In the genomic region with DNA sequence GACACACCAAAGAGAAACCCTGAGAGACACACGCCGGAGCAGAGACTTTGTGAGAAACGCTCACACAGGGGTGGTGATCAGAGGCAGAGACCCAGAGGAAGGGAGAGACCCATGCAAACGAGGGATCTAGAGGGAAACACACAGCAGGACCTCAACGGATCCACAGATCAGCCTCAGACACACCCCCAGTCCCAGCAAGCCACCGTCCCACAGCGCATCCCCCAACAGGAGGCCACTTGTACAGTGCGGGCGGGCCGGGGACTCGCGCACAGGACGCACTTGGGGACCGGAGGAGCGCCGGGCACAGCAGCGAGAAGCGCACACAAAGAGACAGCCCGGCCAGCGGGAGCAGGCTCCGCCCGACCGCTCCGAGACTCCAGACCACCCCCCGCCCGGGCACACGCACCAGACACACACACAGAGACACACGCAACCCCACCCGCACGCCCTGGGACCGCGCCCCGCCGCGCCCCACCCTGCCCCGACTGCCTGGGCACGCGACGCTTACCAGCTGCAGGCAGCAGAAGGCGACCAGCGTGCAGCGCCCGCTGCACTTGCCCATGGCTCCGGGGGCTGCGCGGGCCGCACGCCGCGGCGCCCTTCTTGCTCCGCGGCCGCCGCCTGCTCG, we compare ENCODE assay signal across 8 cellular contexts. TPM values are rescaled to one million over a fixed set of nuclear protein-coding genes. Genes with fewer than 3 reads are reported as not detected.
DNase-seq lines count a peak whose midpoint lies in the region; ATAC-seq and TF ChIP-seq lines count a peak whose summit lies in the region.

No MANE protein-coding gene starts in this region.

- ATAC-seq in HG02938 (IDR thresholded peaks at IDR 0.05; ENCODE audit: unreplicated experiment): no peak

- peaks cover 25% of the 10 kb centered on the region for H3K27me3 ChIP-seq in OCI-LY3 (ENCODE audit: low read depth, low read length)

- peak overlapping the region; percentile 46; the same call in 1 of the 2 replicates for H3K4me3 ChIP-seq in OCI-LY3 (ENCODE audit: low read length)

- no peaks in the 10 kb centered on the region for H3K9me3 ChIP-seq in OCI-LY3 (ENCODE audit: insufficient read depth, low read length)

- no peak for TF ChIP-seq CTCF in OCI-LY3 (IDR thresholded peaks at IDR 0.05; ENCODE audit: low read depth, low read length)

- no peaks in the 10 kb centered on the region for H3K79me2 ChIP-seq in OCI-LY3 (ENCODE audit: low read length)

- H3K4me2 ChIP-seq in OCI-LY3 (ENCODE audit: low read length): peak overlapping the region; percentile 14; the same call in 1 of the 2 replicates

- no peaks in the 10 kb centered on the region for H3K4me1 ChIP-seq in OCI-LY3 (ENCODE audit: low read length)

- no peaks in the 10 kb centered on the region for H3K36me3 ChIP-seq in OCI-LY3 (replicated peaks; ENCODE audit: low read depth, low read length)

- no peak for TF ChIP-seq POLR2A in erythroblast (IDR thresholded peaks at IDR 0.05; ENCODE audit: low read length)

- DNase-seq in NCI-H1694 treated with DMSO at 0.1 percent for 48 hours (lab: John Stamatoyannopoulos, UW) (peak; percentile 5), NCI-H1694 (lab: John Stamatoyannopoulos, UW) (no peak), erythroblast (lab: John Stamatoyannopoulos, UW) (peak; percentile 13 to 19), occipital lobe (lab: John Stamatoyannopoulos, UW) (peak; percentile 26), glomerular visceral epithelial cell (ENCODE audit: extremely low spot score) (no peak), H4 (ENCODE audit: low spot score) (no peak)

- no peak overlapping the region for H3K27ac ChIP-seq in OCI-LY3 (ENCODE audit: low read length)

- no peak overlapping the region for H2AFZ ChIP-seq in OCI-LY3 (ENCODE audit: low read depth, low read length)

- H3K9ac ChIP-seq in OCI-LY3 (ENCODE audit: low read length): no peak overlapping the region

- no peaks in the 10 kb centered on the region for H4K20me1 ChIP-seq in OCI-LY3 (ENCODE audit: insufficient read depth, low read length)

RNA-seq across cellular contexts. Expression of gene NKAIN1, which starts 0.6 kb away (rescaled TPM):
- total RNA-seq in occipital lobe: 33.4 TPM
- total RNA-seq in H4 (2014; rRNA removed; shearing (Covaris generic)): 0.68 and 0.76 TPM in 2 replicates

RNA-seq across cellular contexts. Expression of gene SNRNP40, which starts 57.5 kb away (rescaled TPM):
- total RNA-seq in occipital lobe: 102 TPM
- total RNA-seq in H4 (2014; rRNA removed; shearing (Covaris generic)): 134 and 141 TPM in 2 replicates

RNA-seq across cellular contexts. Expression of gene ZCCHC17, which starts 57.7 kb away (rescaled TPM):
- total RNA-seq in occipital lobe: 36.0 TPM
- 33.6 and 50.2 TPM in 2 replicates for total RNA-seq in H4 (2014; rRNA removed; shearing (Covaris generic))

Comparison
In these comparisons a context has a peak if more than half of its experiments do, and no peak if none do; other contexts are left out.
1. DNase-seq: peak in NCI-H1694 treated with DMSO at 0.1 percent for 48 hours (single experiment), erythroblast (2 of 2) and occipital lobe (single experiment); none in NCI-H1694 (single experiment), glomerular visceral epithelial cell (single experiment) and H4 (single experiment).
2. RNA of gene NKAIN1, which starts 0.6 kb away (total RNA-seq): 33.4 TPM in occipital lobe (single experiment); 0.68 to 0.76 TPM in H4; every median in the first group is over 10 times any median in the second.